Comparison of ENCODE assay signal across 9 cellular contexts in the genomic region with DNA sequence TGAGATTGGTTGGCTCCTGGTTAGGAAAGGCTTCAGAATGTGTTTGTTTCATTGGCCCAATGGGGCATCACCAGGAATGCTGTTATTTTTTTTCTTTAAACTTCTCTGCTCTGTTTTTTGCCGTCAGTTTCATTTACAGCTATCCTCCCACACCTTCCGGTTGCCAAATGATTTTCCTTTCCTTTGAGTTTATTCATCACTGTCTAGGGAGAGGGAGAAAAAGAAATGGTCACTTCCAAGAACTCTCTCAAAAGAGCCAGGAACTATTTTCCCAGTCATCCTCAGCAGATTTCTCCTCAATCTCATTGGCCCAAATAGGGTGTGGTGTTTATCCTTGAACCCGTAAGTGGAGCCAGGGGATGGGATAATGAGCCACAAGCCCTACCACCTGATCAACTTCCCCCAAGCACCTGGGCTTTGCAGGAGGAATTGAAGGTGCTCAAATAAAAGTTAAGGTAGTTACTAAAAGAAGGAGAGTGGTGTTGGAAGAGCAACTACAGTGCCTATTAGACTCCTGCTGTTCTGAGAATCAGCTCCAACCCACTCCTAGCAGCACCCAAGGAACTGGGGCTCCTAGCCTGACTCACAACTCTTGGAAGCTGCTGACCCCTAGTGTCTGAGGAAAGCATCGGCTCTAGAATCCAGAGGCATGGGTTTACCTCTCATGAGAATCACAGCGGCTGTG. TPM values are rescaled to one million over a fixed set of nuclear protein-coding genes. Genes with fewer than 3 reads are reported as not detected.
DNase-seq lines count a peak whose midpoint lies in the region; ATAC-seq, FAIRE-seq and TF ChIP-seq lines count a peak whose summit lies in the region.
"Had no signal": no experiment of that assay in that cellular context is flagged by ENCODE, and none has a peak within 500 bp of the region (broad histone marks: within the 10 kb centered on the region; RNA-seq: fewer than 3 reads in every experiment).

No MANE protein-coding gene starts in this region.

- peak; percentile 88 for FAIRE-seq in GM18507 (lab: Jason Lieb, UNC)

- H3K9me3 Mint-ChIP-seq in endothelial cell (ENCODE audit: unreplicated experiment), result no peaks in the 10 kb centered on the region
- H3K9me3 Mint-ChIP-seq: T-helper 1 cell treated with Interleukin-12 subunit alpha and Interleukin-12 subunit beta and Interleukin-4 antibody, amounts not matched to agents 30 μg/mL and 1 μg/mL, for 36 hours had no signal

- no peak overlapping the region for H3K27ac Mint-ChIP-seq in endothelial cell (ENCODE audit: unreplicated experiment)
- H3K27ac Mint-ChIP-seq: T-helper 1 cell treated with Interleukin-12 subunit alpha and Interleukin-12 subunit beta and Interleukin-4 antibody, amounts not matched to agents 30 μg/mL and 1 μg/mL, for 36 hours had no signal

- intact Hi-C loops in mucosa of descending colon (cut with DNase I, micrococcal nuclease), result loop anchor here (2.0 to 10.0 kb wide), 3 partner anchors 180 to 543 kb away; no protein-coding TSS in a partner anchor

- DNase-seq in Ammon's horn (ENCODE audit: low spot score) (peak; percentile 94), GM18507 (ENCODE audit: extremely low spot score, insufficient read length, low read depth) (peak; percentile 29), NCI-H1105 treated with DMSO at 0.1 percent for 48 hours (lab: John Stamatoyannopoulos, UW) (peak; percentile 88), endothelial cell (ENCODE audit: low spot score) (peak; percentile 65), mucosa of descending colon (peak in 2 of 3 donors; percentile 47 to 79), ureter (ENCODE audit: low spot score) (peak; percentile 78)

- H3K4me1 ChIP-seq in mucosa of descending colon (ENCODE audit: low read depth), result no peaks in the 10 kb centered on the region

- no peak overlapping the region for H3K4me3 ChIP-seq in mucosa of descending colon

- no peaks in the 10 kb centered on the region for H3K36me3 ChIP-seq in mucosa of descending colon (ENCODE audit: low read depth)

- no peaks in the 10 kb centered on the region for H3K9me3 ChIP-seq in mucosa of descending colon

- peak; percentile 63 for TF ChIP-seq CTCF in endothelial cell (IDR thresholded peaks at IDR 0.05; ENCODE audit: unreplicated experiment)
- TF ChIP-seq CTCF in mucosa of descending colon (IDR thresholded peaks at IDR 0.05), result peak; percentile 65

- H3K4me3 Mint-ChIP-seq in endothelial cell (ENCODE audit: unreplicated experiment), result no peak overlapping the region
- H3K4me3 Mint-ChIP-seq: T-helper 1 cell treated with Interleukin-12 subunit alpha and Interleukin-12 subunit beta and Interleukin-4 antibody, amounts not matched to agents 30 μg/mL and 1 μg/mL, for 36 hours had no signal

- H3K36me3 Mint-ChIP-seq in endothelial cell (ENCODE audit: low read depth, unreplicated experiment), result no peaks in the 10 kb centered on the region

- ATAC-seq in HG02840 (IDR thresholded peaks at IDR 0.05; ENCODE audit: low FRiP score, unreplicated experiment), result peak; percentile 89
- ATAC-seq in SK-N-SH treated with all-trans-retinoic acid at 6 μM for 48 hours, result peak; percentile 99
- peak; percentile 97 for ATAC-seq in mucosa of descending colon

- H3K4me1 Mint-ChIP-seq in endothelial cell (ENCODE audit: unreplicated experiment), result no peaks in the 10 kb centered on the region

- no peaks in the 10 kb centered on the region for H3K27me3 Mint-ChIP-seq in endothelial cell (ENCODE audit: unreplicated experiment)

TF ChIP-seq in SK-N-SH treated with all-trans-retinoic acid at 6 μM for 48 hours, 23 proteins besides CTCF, POLR2A, EP300 and RAD21:
- TF ChIP-seq GLIS3 (CRISPR knock-in tag; IDR thresholded peaks at IDR 0.05), result no peak
- TF ChIP-seq ARNTL (CRISPR knock-in tag; IDR thresholded peaks at IDR 0.05; ENCODE audit: borderline replicate concordance, low read depth), result no peak
- no peak for TF ChIP-seq TCF4 (CRISPR knock-in tag; IDR thresholded peaks at IDR 0.05; ENCODE audit: borderline replicate concordance)
- TF ChIP-seq, protein P1, sequence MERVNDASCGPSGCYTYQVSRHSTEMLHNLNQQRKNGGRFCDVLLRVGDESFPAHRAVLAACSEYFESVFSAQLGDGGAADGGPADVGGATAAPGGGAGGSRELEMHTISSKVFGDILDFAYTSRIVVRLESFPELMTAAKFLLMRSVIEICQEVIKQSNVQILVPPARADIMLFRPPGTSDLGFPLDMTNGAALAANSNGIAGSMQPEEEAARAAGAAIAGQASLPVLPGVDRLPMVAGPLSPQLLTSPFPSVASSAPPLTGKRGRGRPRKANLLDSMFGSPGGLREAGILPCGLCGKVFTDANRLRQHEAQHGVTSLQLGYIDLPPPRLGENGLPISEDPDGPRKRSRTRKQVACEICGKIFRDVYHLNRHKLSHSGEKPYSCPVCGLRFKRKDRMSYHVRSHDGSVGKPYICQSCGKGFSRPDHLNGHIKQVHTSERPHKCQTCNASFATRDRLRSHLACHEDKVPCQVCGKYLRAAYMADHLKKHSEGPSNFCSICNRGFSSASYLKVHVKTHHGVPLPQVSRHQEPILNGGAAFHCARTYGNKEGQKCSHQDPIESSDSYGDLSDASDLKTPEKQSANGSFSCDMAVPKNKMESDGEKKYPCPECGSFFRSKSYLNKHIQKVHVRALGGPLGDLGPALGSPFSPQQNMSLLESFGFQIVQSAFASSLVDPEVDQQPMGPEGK (CRISPR knock-in tag; IDR thresholded peaks at IDR 0.05; ENCODE audit: borderline replicate concordance), result no peak
- TF ChIP-seq, protein P2, sequence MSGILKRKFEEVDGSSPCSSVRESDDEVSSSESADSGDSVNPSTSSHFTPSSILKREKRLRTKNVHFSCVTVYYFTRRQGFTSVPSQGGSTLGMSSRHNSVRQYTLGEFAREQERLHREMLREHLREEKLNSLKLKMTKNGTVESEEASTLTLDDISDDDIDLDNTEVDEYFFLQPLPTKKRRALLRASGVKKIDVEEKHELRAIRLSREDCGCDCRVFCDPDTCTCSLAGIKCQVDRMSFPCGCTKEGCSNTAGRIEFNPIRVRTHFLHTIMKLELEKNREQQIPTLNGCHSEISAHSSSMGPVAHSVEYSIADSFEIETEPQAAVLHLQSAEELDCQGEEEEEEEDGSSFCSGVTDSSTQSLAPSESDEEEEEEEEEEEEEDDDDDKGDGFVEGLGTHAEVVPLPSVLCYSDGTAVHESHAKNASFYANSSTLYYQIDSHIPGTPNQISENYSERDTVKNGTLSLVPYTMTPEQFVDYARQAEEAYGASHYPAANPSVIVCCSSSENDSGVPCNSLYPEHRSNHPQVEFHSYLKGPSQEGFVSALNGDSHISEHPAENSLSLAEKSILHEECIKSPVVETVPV (CRISPR knock-in tag; IDR thresholded peaks at IDR 0.05), result no peak
- TF ChIP-seq TOX (CRISPR knock-in tag; IDR thresholded peaks at IDR 0.05; ENCODE audit: borderline replicate concordance), result no peak
- TF ChIP-seq ESRRG (CRISPR knock-in tag; IDR thresholded peaks at IDR 0.05), result no peak
- no peak for TF ChIP-seq ZNF70 (CRISPR knock-in tag; IDR thresholded peaks at IDR 0.05)
- no peak for TF ChIP-seq ZC3H10 (CRISPR knock-in tag; IDR thresholded peaks at IDR 0.05)
- TF ChIP-seq CSDC2 (CRISPR knock-in tag; IDR thresholded peaks at IDR 0.05), result no peak
- TF ChIP-seq, protein P3, sequence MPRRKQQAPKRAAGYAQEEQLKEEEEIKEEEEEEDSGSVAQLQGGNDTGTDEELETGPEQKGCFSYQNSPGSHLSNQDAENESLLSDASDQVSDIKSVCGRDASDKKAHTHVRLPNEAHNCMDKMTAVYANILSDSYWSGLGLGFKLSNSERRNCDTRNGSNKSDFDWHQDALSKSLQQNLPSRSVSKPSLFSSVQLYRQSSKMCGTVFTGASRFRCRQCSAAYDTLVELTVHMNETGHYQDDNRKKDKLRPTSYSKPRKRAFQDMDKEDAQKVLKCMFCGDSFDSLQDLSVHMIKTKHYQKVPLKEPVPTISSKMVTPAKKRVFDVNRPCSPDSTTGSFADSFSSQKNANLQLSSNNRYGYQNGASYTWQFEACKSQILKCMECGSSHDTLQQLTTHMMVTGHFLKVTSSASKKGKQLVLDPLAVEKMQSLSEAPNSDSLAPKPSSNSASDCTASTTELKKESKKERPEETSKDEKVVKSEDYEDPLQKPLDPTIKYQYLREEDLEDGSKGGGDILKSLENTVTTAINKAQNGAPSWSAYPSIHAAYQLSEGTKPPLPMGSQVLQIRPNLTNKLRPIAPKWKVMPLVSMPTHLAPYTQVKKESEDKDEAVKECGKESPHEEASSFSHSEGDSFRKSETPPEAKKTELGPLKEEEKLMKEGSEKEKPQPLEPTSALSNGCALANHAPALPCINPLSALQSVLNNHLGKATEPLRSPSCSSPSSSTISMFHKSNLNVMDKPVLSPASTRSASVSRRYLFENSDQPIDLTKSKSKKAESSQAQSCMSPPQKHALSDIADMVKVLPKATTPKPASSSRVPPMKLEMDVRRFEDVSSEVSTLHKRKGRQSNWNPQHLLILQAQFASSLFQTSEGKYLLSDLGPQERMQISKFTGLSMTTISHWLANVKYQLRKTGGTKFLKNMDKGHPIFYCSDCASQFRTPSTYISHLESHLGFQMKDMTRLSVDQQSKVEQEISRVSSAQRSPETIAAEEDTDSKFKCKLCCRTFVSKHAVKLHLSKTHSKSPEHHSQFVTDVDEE (CRISPR knock-in tag; IDR thresholded peaks at IDR 0.05), result no peak
- TF ChIP-seq SNAI2 (CRISPR knock-in tag; IDR thresholded peaks at IDR 0.05), result no peak
- no peak for TF ChIP-seq RARB (CRISPR knock-in tag; IDR thresholded peaks at IDR 0.05)
- TF ChIP-seq ZFP30 (CRISPR knock-in tag; IDR thresholded peaks at IDR 0.05), result no peak

RNA-seq across cellular contexts. Expression of a gene that starts 34.8 kb away (rescaled TPM):
- 102 TPM for total RNA-seq in endothelial cell (ENCODE audit: unreplicated experiment)
- total RNA-seq in mucosa of descending colon, result 10 to 100 TPM in 1 of 3 donors, 1 to 10 TPM in 2; 1.1 to 11.6 (median 1.7) TPM
- total RNA-seq in ureter, result 5.8 TPM

Comparison
In these comparisons a context has a peak if more than half of its experiments do, and no peak if none do; other contexts are left out.
1. DNase-seq: peak in every context shown above with its lines; median percentile 94 in Ammon's horn; 88 in NCI-H1105 treated with DMSO at 0.1 percent for 48 hours; 78 in ureter; 65 in endothelial cell; 63 in mucosa of descending colon; 29 in GM18507.